ENCODE assay signal across 21 cellular contexts in the genomic region with DNA sequence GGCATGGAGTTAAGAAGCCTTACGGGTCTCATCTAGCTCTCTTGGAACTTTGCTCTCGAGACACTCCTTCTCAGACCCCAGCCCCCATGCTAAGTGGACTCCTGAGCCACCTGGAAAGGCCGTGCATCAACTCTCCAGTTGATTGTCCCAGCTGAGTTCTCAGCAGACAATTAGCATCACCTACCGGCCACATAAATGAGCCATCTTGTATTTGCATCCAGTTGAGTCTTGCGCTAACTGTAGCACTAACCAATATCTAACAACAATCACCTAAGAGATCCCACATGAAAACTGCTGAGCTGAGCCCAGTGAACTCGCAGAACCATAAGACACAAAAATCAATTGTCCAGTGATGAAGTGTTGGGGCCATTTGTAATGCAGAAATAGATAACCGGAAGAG.
"Had no signal": no experiment of that assay in that cellular context is flagged by ENCODE, and none has a peak within 500 bp of the region (broad histone marks: within the 10 kb centered on the region; RNA-seq: fewer than 3 reads in every experiment).

No MANE protein-coding gene starts in this region.

- H3K4me3 ChIP-seq: cardiac muscle cell had no signal

- H3K36me3 ChIP-seq: brain microvascular endothelial cell, cardiac muscle cell had no signal

- H3K27ac ChIP-seq: brain microvascular endothelial cell, cardiac muscle cell had no signal

- DNase-seq: activated CD4-positive, alpha-beta memory T cell treated with anti-CD3 and anti-CD28 coated beads for 36 hours; activated CD4-positive, alpha-beta T cell treated with anti-CD3 and anti-CD28 coated beads, Interleukin-2, amount 10 ng/mL, durations not matched to agents 24 days and 14 days; activated CD4-positive, CD25-positive, alpha-beta regulatory T cell treated with anti-CD3 and anti-CD28 coated beads, Interleukin-2, amount 50 U/mL, for 72 hours; activated CD8-positive, alpha-beta memory T cell treated with anti-CD3 and anti-CD28 coated beads for 24 hours; activated gamma-delta T cell; activated naive CD4-positive, alpha-beta T cell treated with anti-CD3 and anti-CD28 coated beads, Interleukin-2, amount 10 ng/mL, durations not matched to agents 7 days and 5 days; activated naive CD8-positive, alpha-beta T cell treated with anti-CD3 and anti-CD28 coated beads for 36 hours; activated T-cell treated with anti-CD3 and anti-CD28 coated beads for 4 hours; activated T-cell treated with anti-CD3 and anti-CD28 coated beads, Interleukin-2, amount 50 U/mL, for 48 hours; brain microvascular endothelial cell; cerebellar nuclear complex; KG1; NCI-H1092; NCI-H1694 treated with DMSO at 0.1 percent for 48 hours; NCI-H2029 treated with DMSO at 0.1 percent for 48 hours; SIG-M5; T-helper 17 cell; T-helper 9 cell had no signal

- H3K27me3 ChIP-seq: brain microvascular endothelial cell, cardiac muscle cell had no signal

- ATAC-seq: activated T-helper 17 cell treated with anti-CD3 and anti-CD28 coated beads, Interleukin-2, amount 50 U/mL, for 72 hours; T-helper 17 cell; WTC11 had no signal
